12 cellular contexts compared by ENCODE assay signal in genomic region chr2:20207051-20207450, GRCh38. TPM values are rescaled to one million over a fixed set of nuclear protein-coding genes. Genes with fewer than 3 reads are reported as not detected.
DNase-seq lines count a peak whose midpoint lies in the region; ATAC-seq, FAIRE-seq and TF ChIP-seq lines count a peak whose summit lies in the region.
"Had no signal": no experiment of that assay in that cellular context is flagged by ENCODE, and none has a peak within 500 bp of the region (broad histone marks: within the 10 kb centered on the region; RNA-seq: fewer than 3 reads in every experiment).

No MANE protein-coding gene starts in this region.

- peak overlapping the region; percentile 28 for H3K4me3 Mint-ChIP-seq in nephron progenitor cell
- H3K4me3 Mint-ChIP-seq in endothelial cell (ENCODE audit: unreplicated experiment): no peak overlapping the region

- peaks cover 6% of the 10 kb centered on the region for H3K27me3 Mint-ChIP-seq in nephron progenitor cell (ENCODE audit: low read depth, poor library complexity)
- peaks cover 12% of the 10 kb centered on the region for H3K27me3 Mint-ChIP-seq in endothelial cell (ENCODE audit: unreplicated experiment)

- H3K4me1 Mint-ChIP-seq in nephron progenitor cell (peaks cover 53% of the 10 kb centered on the region), endothelial cell (ENCODE audit: unreplicated experiment) (no peaks in the 10 kb centered on the region)

- H3K36me3 Mint-ChIP-seq in nephron progenitor cell (ENCODE audit: low read depth) (peaks cover 21% of the 10 kb centered on the region), endothelial cell (ENCODE audit: low read depth, unreplicated experiment) (no peaks in the 10 kb centered on the region)

- peaks cover 3% of the 10 kb centered on the region for H3K9me3 Mint-ChIP-seq in nephron progenitor cell
- no peaks in the 10 kb centered on the region for H3K9me3 Mint-ChIP-seq in endothelial cell (ENCODE audit: unreplicated experiment)

- peak; percentile 46 for DNase-seq in GM18507 (ENCODE audit: extremely low spot score, insufficient read length, low read depth)
- DNase-seq in nephron progenitor cell: no peak
- no peak for DNase-seq in NCI-H2029 treated with DMSO at 0.1 percent for 48 hours (lab: John Stamatoyannopoulos, UW)
- no peak for DNase-seq in endothelial cell (ENCODE audit: low spot score)
- DNase-seq in HT-29 (ENCODE audit: low spot score): no peak
- DNase-seq: adrenal gland; effector CD4-positive, alpha-beta T cell; KG1; NCI-H446 had no signal

- H3K27ac Mint-ChIP-seq in nephron progenitor cell (peak overlapping the region; percentile 89), endothelial cell (ENCODE audit: unreplicated experiment) (no peak overlapping the region)

- ATAC-seq in GM21723 (IDR thresholded peaks at IDR 0.05; ENCODE audit: unreplicated experiment) (peak; percentile 73), HG03565 (IDR thresholded peaks at IDR 0.05; ENCODE audit: unreplicated experiment) (peak; percentile 59), HG03457 (IDR thresholded peaks at IDR 0.05; ENCODE audit: unreplicated experiment) (no peak)

- FAIRE-seq in GM18507 (lab: Jason Lieb, UNC): peak; percentile 85

- TF ChIP-seq CTCF in nephron progenitor cell (IDR thresholded peaks at IDR 0.05) (no peak), endothelial cell (IDR thresholded peaks at IDR 0.05; ENCODE audit: unreplicated experiment) (no peak)

RNA-seq across cellular contexts. Expression of gene SDC1, which starts 17.9 kb away (rescaled TPM):
- 3.6 TPM for total RNA-seq in endothelial cell (ENCODE audit: unreplicated experiment)
- 304 and 307 TPM in 2 replicates for total RNA-seq in HT-29 (2014; rRNA removed; shearing (Covaris generic))

Comparison
In these comparisons a context has a peak if more than half of its experiments do, and no peak if none do; other contexts are left out.
1. RNA of gene SDC1, which starts 17.9 kb away (total RNA-seq): 304 to 307 TPM in HT-29; 3.6 TPM in endothelial cell (single experiment); every median in the first group is over 10 times any median in the second.